ENCODE assay signal across 1 cellular context in the genomic region with DNA sequence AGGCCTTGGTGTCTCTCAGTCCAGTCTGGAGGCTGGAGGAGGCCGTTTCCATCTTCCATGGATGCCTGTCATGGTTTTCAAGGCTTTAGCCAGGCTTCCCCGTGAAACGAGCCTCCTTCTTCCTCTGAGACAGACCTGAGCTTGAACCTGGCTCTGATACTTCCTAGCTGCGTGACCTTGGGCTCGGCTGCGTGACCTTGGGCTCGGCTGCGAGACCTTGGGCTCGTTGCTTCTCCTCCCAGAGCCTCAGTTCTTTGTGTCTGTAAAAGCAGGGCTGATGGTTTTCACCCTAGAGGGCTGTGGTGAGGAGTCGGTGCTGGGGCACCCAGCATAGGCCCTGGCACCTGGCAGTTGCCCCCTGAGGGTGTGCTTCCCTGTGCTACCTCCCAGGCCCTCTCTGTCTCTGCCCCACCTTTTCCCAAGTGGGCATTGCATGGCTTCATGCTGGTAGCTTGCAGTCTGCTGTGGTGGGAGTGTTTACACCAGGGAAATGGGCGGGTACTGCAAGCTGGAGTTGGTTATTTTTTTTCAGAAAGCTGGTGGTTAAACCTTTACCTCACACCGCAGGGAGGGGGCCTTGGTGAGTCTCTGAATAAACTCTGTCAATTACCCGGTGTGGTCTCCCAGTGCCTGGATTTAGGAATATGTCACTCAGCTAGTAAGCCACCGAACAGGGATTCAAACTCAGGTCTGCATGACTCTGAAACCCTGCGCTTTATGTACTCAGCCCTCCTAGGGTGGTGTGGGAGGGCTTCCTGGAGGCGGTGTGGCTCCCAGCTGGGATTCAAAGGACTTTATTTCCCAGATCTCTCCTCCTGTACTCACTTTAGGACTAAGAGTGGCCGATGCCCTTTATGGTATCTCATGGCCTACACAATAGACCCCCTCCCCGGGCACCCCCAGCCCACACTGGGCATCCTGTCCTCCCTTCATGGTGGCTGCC.
TF ChIP-seq lines count a peak whose summit lies in the region.

No MANE protein-coding gene starts in this region.

TF ChIP-seq in WTC11, 78 proteins besides CTCF, POLR2A, EP300 and RAD21 (continued from another document):
- TF ChIP-seq, protein P1, sequence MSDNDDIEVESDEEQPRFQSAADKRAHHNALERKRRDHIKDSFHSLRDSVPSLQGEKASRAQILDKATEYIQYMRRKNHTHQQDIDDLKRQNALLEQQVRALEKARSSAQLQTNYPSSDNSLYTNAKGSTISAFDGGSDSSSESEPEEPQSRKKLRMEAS (CRISPR knock-in tag; IDR thresholded peaks at IDR 0.05), result no peak
- no peak for TF ChIP-seq CDX4 (CRISPR knock-in tag; IDR thresholded peaks at IDR 0.05; ENCODE audit: borderline replicate concordance)
- TF ChIP-seq ATF1 (CRISPR knock-in tag; IDR thresholded peaks at IDR 0.05), result no peak
- no peak for TF ChIP-seq AFF4 (CRISPR knock-in tag; IDR thresholded peaks at IDR 0.05; ENCODE audit: borderline replicate concordance)
- TF ChIP-seq PRDM15 (CRISPR knock-in tag; IDR thresholded peaks at IDR 0.05), result no peak
- TF ChIP-seq TEAD4 (CRISPR knock-in tag; IDR thresholded peaks at IDR 0.05), result no peak
- no peak for TF ChIP-seq ZNF317 (CRISPR knock-in tag; IDR thresholded peaks at IDR 0.05; ENCODE audit: borderline replicate concordance, low read depth)
- TF ChIP-seq ATF6 (CRISPR knock-in tag; IDR thresholded peaks at IDR 0.05), result no peak
- no peak for TF ChIP-seq ZMAT4 (CRISPR knock-in tag; IDR thresholded peaks at IDR 0.05)
- TF ChIP-seq GRHL2 (CRISPR knock-in tag; IDR thresholded peaks at IDR 0.05; ENCODE audit: insufficient replicate concordance, severe bottlenecking), result no peak
